Comparison of ENCODE assay signal across 1 cellular context in genomic region chr15:59303641-59304433, GRCh38.
TF ChIP-seq lines count a peak whose summit lies in the region.

No MANE protein-coding gene starts in this region.

TF ChIP-seq in GM12878, 131 proteins besides CTCF, POLR2A, EP300 and RAD21 (continued from another document and continues in another):
- 0 out of 2 replicates have a peak, but pooled peaks have one; percentile 48 for TF ChIP-seq MLLT1 (IDR thresholded peaks at IDR 0.05)
- no peak for TF ChIP-seq CUX1 (IDR thresholded peaks at IDR 0.05; ENCODE audit: insufficient replicate concordance, low read depth, low read length)
- no peak for TF ChIP-seq ZBTB11 (CRISPR knock-in tag; IDR thresholded peaks at IDR 0.05)
- TF ChIP-seq TCF3 (IDR thresholded peaks at IDR 0.05; ENCODE audit: borderline replicate concordance, insufficient read depth, low read depth, low read length): no peak
- no peak for TF ChIP-seq BMI1 (IDR thresholded peaks at IDR 0.05; ENCODE audit: borderline replicate concordance)
- TF ChIP-seq SMARCA5 (IDR thresholded peaks at IDR 0.05): no peak
- TF ChIP-seq ZBTB40 (IDR thresholded peaks at IDR 0.05; ENCODE audit: borderline replicate concordance): no peak
- TF ChIP-seq TAF1 (IDR thresholded peaks at IDR 0.05; ENCODE audit: borderline replicate concordance, low read depth, low read length): no peak
- TF ChIP-seq SIN3A (IDR thresholded peaks at IDR 0.05; ENCODE audit: low read depth, low read length): no peak
- 0 out of 2 replicates have a peak, but pooled peaks have one; percentile 39 for TF ChIP-seq DPF2 (IDR thresholded peaks at IDR 0.05)
- 0 out of 2 replicates have a peak, but pooled peaks have one; percentile 29 for TF ChIP-seq MXI1 (IDR thresholded peaks at IDR 0.05; ENCODE audit: low read depth, low read length)
- no peak for TF ChIP-seq BACH1 (IDR thresholded peaks at IDR 0.05; ENCODE audit: borderline replicate concordance)
- TF ChIP-seq NFXL1 (IDR thresholded peaks at IDR 0.05; ENCODE audit: borderline replicate concordance): no peak
- no peak for TF ChIP-seq CHD1 (IDR thresholded peaks at IDR 0.05; ENCODE audit: low read depth, low read length)
- TF ChIP-seq ZNF217 (IDR thresholded peaks at IDR 0.05): no peak
- TF ChIP-seq NKRF (conservative IDR thresholded peaks at IDR 0.05): no peak; the same call in 1 of the 2 replicates
- TF ChIP-seq WRNIP1 (IDR thresholded peaks at IDR 0.05; ENCODE audit: borderline replicate concordance, low read depth, low read length): no peak
- TF ChIP-seq USF1 (IDR thresholded peaks at IDR 0.05; ENCODE audit: borderline replicate concordance, extremely low read length, insufficient read depth, low read depth, low read length): no peak
- TF ChIP-seq PAX5 (IDR thresholded peaks at IDR 0.05; ENCODE audit: borderline replicate concordance, low read depth, low read length): 0 out of 2 replicates have a peak, but pooled peaks have one; percentile 38
- no peak for TF ChIP-seq STAT3 (IDR thresholded peaks at IDR 0.05; ENCODE audit: low read depth, low read length)
- TF ChIP-seq HSF1 (IDR thresholded peaks at IDR 0.05; ENCODE audit: low read depth, low read length): no peak
- TF ChIP-seq TBL1XR1 (IDR thresholded peaks at IDR 0.05; ENCODE audit: low read depth, low read length): 0 out of 2 replicates have a peak, but pooled peaks have one; percentile 29
- peak; percentile 60; the same call in 1 of the 2 replicates for TF ChIP-seq RELB (IDR thresholded peaks at IDR 0.05; ENCODE audit: low read depth)
- no peak for TF ChIP-seq ZBTB4 (CRISPR knock-in tag; IDR thresholded peaks at IDR 0.05)
- TF ChIP-seq FOXM1 (IDR thresholded peaks at IDR 0.05; ENCODE audit: low read depth, low read length): 0 out of 2 replicates have a peak, but pooled peaks have one; percentile 32
- TF ChIP-seq ASH2L (IDR thresholded peaks at IDR 0.05; ENCODE audit: borderline replicate concordance, low read depth): no peak
- TF ChIP-seq FOXK2 (IDR thresholded peaks at IDR 0.05): no peak
- TF ChIP-seq SP1 (IDR thresholded peaks at IDR 0.05; ENCODE audit: low read depth, low read length): no peak
